ENCODE assay signal across 10 cellular contexts in the genomic region with DNA sequence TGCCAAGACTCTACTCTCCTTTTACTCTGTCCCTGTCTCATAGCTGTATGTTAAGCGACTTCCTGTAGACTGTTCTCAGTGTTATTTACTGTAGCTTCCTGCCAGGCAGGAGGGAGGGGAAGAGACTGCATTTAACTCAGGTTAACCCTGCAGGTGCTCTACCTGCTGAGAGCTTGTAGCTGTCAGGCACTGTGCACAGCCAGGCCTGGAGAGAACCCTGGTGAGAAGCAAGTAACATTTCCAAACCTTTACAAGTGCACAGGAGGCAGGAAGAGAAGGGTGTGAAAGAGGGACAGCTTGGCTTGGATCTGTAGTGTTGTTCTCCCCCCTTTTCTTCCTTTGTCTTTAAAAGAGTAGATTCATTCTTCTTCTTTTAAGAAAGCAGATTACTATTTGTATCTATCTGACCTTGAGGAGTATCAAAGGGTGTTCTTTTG.
DNase-seq lines count a peak whose midpoint lies in the region; ATAC-seq and TF ChIP-seq lines count a peak whose summit lies in the region.
"Had no signal": no experiment of that assay in that cellular context is flagged by ENCODE, and none has a peak within 500 bp of the region (broad histone marks: within the 10 kb centered on the region; RNA-seq: fewer than 3 reads in every experiment).

No MANE protein-coding gene starts in this region.

- TF ChIP-seq POLR2A in esophagus muscularis mucosa (IDR thresholded peaks at IDR 0.05; ENCODE audit: low read depth): no peak

- POLR2A ChIA-PET in naive thymus-derived CD8-positive, alpha-beta T cell (lab: Charles Lee): interaction anchor here (0.6 to 4.1 kb wide), 6 partner anchors 13 to 1189 kb away, joined by 3 to 39 read pairs (median 4); a partner anchor contains a TSS

- peak; percentile 4 for DNase-seq in activated T-cell treated with anti-CD3 and anti-CD28 coated beads for 1 hour (ENCODE audit: low read depth)
- no peak for DNase-seq in activated T-cell treated with anti-CD3 and anti-CD28 coated beads, Interleukin-2, amount 50 U/mL, for 48 hours
- DNase-seq in naive thymus-derived CD8-positive, alpha-beta T cell: peak in 8 of 10 donors; percentile 3 to 66 (median 32)
- no peak for DNase-seq in OCI-M1 (lab: John Stamatoyannopoulos, UW)
- no peak for DNase-seq in esophagus muscularis mucosa (ENCODE audit: extremely low spot score)
- no peak for DNase-seq in NCI-H2227 (lab: John Stamatoyannopoulos, UW; ENCODE audit: unreplicated experiment)
- DNase-seq: stimulated activated naive B cell treated with anti-CD40 and anti-IgM and Interleukin-4, amounts not matched to agents 10 μg/mL and 1 μg/mL and 100 μg/mL, for 72 hours had no signal

- H3K27ac Mint-ChIP-seq in activated T-helper 17 cell treated with anti-CD3 and anti-CD28 coated beads, Interleukin-2, amount 50 U/mL, for 72 hours: peak overlapping the region; percentile 21
- peak overlapping the region; percentile 54 to 92 (median 88) for H3K27ac Mint-ChIP-seq in naive thymus-derived CD8-positive, alpha-beta T cell
- H3K27ac Mint-ChIP-seq: stimulated activated naive B cell treated with anti-CD40 and anti-IgM and Interleukin-4, amounts not matched to agents 10 μg/mL and 1 μg/mL and 100 μg/mL, for 72 hours had no signal

- no peaks in the 10 kb centered on the region for H3K9me3 ChIP-seq in esophagus muscularis mucosa
- H3K9me3 ChIP-seq: BLaER1 had no signal

- peaks cover 0 to 19% (median 0%) of the 10 kb centered on the region in 4 donors for H3K36me3 ChIP-seq in esophagus muscularis mucosa
- H3K36me3 ChIP-seq: BLaER1 had no signal

- no peak for TF ChIP-seq CTCF in esophagus muscularis mucosa (IDR thresholded peaks at IDR 0.05)

- TF ChIP-seq EP300 in esophagus muscularis mucosa (IDR thresholded peaks at IDR 0.05): no peak

- H3K9me3 Mint-ChIP-seq in activated T-helper 17 cell treated with anti-CD3 and anti-CD28 coated beads, Interleukin-2, amount 50 U/mL, for 72 hours: no peaks in the 10 kb centered on the region
- no peaks in the 10 kb centered on the region for H3K9me3 Mint-ChIP-seq in naive thymus-derived CD8-positive, alpha-beta T cell
- H3K9me3 Mint-ChIP-seq: stimulated activated naive B cell treated with anti-CD40 and anti-IgM and Interleukin-4, amounts not matched to agents 10 μg/mL and 1 μg/mL and 100 μg/mL, for 72 hours had no signal

- peak overlapping the region; percentile 7 for H3K4me3 Mint-ChIP-seq in activated T-helper 17 cell treated with anti-CD3 and anti-CD28 coated beads, Interleukin-2, amount 50 U/mL, for 72 hours
- H3K4me3 Mint-ChIP-seq in naive thymus-derived CD8-positive, alpha-beta T cell: peak overlapping the region; percentile 20 to 77 (median 52)
- H3K4me3 Mint-ChIP-seq: stimulated activated naive B cell treated with anti-CD40 and anti-IgM and Interleukin-4, amounts not matched to agents 10 μg/mL and 1 μg/mL and 100 μg/mL, for 72 hours had no signal

- no peaks in the 10 kb centered on the region for H3K27me3 Mint-ChIP-seq in activated T-helper 17 cell treated with anti-CD3 and anti-CD28 coated beads, Interleukin-2, amount 50 U/mL, for 72 hours
- H3K27me3 Mint-ChIP-seq in naive thymus-derived CD8-positive, alpha-beta T cell: no peaks in the 10 kb centered on the region
- H3K27me3 Mint-ChIP-seq: stimulated activated naive B cell treated with anti-CD40 and anti-IgM and Interleukin-4, amounts not matched to agents 10 μg/mL and 1 μg/mL and 100 μg/mL, for 72 hours had no signal

- ATAC-seq in HG03378 (IDR thresholded peaks at IDR 0.05; ENCODE audit: unreplicated experiment): peak; percentile 65
- ATAC-seq in activated T-helper 17 cell treated with anti-CD3 and anti-CD28 coated beads, Interleukin-2, amount 50 U/mL, for 72 hours (replicated peaks): no peak
- ATAC-seq in naive thymus-derived CD8-positive, alpha-beta T cell: peak; percentile 100

- 58% methylated on average over 1 of the region's 1 CpG for WGBS in esophagus muscularis mucosa

- H3K27ac ChIP-seq in esophagus muscularis mucosa (replicated peaks in 1 of 4): no peak overlapping the region
- H3K27ac ChIP-seq: BLaER1 had no signal

- H3K4me3 ChIP-seq in esophagus muscularis mucosa: no peak overlapping the region
- H3K4me3 ChIP-seq: BLaER1 had no signal

- intact Hi-C loops in esophagus muscularis mucosa (cut with DNase I): no loop called here

- H3K4me1 ChIP-seq in esophagus muscularis mucosa: peaks cover 0 to 3% (median 0%) of the 10 kb centered on the region in 4 donors
- H3K4me1 ChIP-seq: BLaER1 had no signal

- H3K4me1 Mint-ChIP-seq in activated T-helper 17 cell treated with anti-CD3 and anti-CD28 coated beads, Interleukin-2, amount 50 U/mL, for 72 hours: peaks cover 16% of the 10 kb centered on the region
- H3K4me1 Mint-ChIP-seq in naive thymus-derived CD8-positive, alpha-beta T cell: peaks cover 14 to 38% (median 28%) of the 10 kb centered on the region in 4 donors

- no peaks in the 10 kb centered on the region for H3K27me3 ChIP-seq in esophagus muscularis mucosa
- H3K27me3 ChIP-seq: BLaER1 had no signal

- no peaks in the 10 kb centered on the region for H3K36me3 Mint-ChIP-seq in activated T-helper 17 cell treated with anti-CD3 and anti-CD28 coated beads, Interleukin-2, amount 50 U/mL, for 72 hours (ENCODE audit: low read depth)
- H3K36me3 Mint-ChIP-seq in naive thymus-derived CD8-positive, alpha-beta T cell: peaks cover 13 to 60% (median 44%) of the 10 kb centered on the region in 3 donors

Comparison
In these comparisons a context has a peak if more than half of its experiments do, and no peak if none do; other contexts are left out.
1. DNase-seq: peak in activated T-cell treated with anti-CD3 and anti-CD28 coated beads for 1 hour (single experiment) and naive thymus-derived CD8-positive, alpha-beta T cell (8 of 10); none in activated T-cell treated with anti-CD3 and anti-CD28 coated beads, Interleukin-2, amount 50 U/mL, for 48 hours (0 of 2), OCI-M1 (single experiment), esophagus muscularis mucosa (single experiment) and NCI-H2227 (single experiment).